ENCODE assay signal across 26 cellular contexts in the genomic region with DNA sequence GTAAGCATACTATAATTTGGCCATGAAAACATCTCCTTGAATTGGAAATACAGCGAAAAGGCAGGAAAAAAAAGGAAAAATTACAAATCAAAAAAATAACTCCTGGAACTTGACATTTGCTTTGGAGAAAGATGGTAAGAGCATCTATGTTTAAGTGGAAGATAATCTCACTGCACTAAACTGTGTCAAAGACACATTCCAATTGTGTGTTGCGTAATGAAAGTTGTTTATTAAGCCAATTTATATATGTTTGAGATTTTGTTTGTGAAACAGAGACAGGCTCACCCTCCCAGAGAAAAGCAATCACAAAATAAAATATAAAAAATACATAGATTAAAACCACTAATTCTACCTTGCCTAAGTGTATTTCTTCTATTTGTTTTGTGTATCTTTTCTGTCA.
"Had no signal": no experiment of that assay in that cellular context is flagged by ENCODE, and none has a peak within 500 bp of the region (broad histone marks: within the 10 kb centered on the region; RNA-seq: fewer than 3 reads in every experiment).

No MANE protein-coding gene starts in this region.

- H3K9me3 ChIP-seq: colonic mucosa, esophagus muscularis mucosa, esophagus squamous epithelium, gastrocnemius medialis, gastroesophageal sphincter, heart left ventricle, heart right ventricle had no signal

- DNase-seq: colonic mucosa; cortex of kidney; dermis blood vessel endothelial cell; dorsolateral prefrontal cortex; effector CD4-positive, alpha-beta T cell; effector CD8-positive, alpha-beta T cell; effector memory CD4-positive, alpha-beta T cell; effector memory CD8-positive, alpha-beta T cell; endodermal cell; erythroblast; esophagus squamous epithelium; foreskin fibroblast; foreskin keratinocyte; foreskin melanocyte; gastrocnemius medialis; glutamatergic neuron; head of caudate nucleus; heart left ventricle; heart right ventricle had no signal

- H3K4me3 ChIP-seq: colonic mucosa, coronary artery, dorsolateral prefrontal cortex, esophagus muscularis mucosa, esophagus squamous epithelium, gastrocnemius medialis, gastroesophageal sphincter, heart left ventricle, heart right ventricle, hepatocyte had no signal

- FAIRE-seq: endothelial cell of umbilical vein had no signal

- H3K27me3 ChIP-seq: colonic mucosa, dorsolateral prefrontal cortex, esophagus muscularis mucosa, foreskin keratinocyte, gastrocnemius medialis, hepatocyte had no signal

- H3K4me2 ChIP-seq: hepatocyte had no signal

- H3K36me3 ChIP-seq: colonic mucosa, esophagus muscularis mucosa, esophagus squamous epithelium, gastrocnemius medialis, gastroesophageal sphincter, heart left ventricle, heart right ventricle had no signal

- ATAC-seq: effector memory CD8-positive, alpha-beta T cell; esophagus mucosa; foreskin keratinocyte; gastrocnemius medialis; gastroesophageal sphincter; heart left ventricle; heart right ventricle had no signal

- H3K4me1 ChIP-seq: colonic mucosa, esophagus muscularis mucosa, esophagus squamous epithelium, foreskin keratinocyte, gastrocnemius medialis, gastroesophageal sphincter, heart left ventricle, heart right ventricle had no signal

- H3K27ac ChIP-seq: colonic mucosa, coronary artery, dorsolateral prefrontal cortex, epithelial cell of prostate, esophagus muscularis mucosa, esophagus squamous epithelium, foreskin keratinocyte, gastrocnemius medialis, gastroesophageal sphincter, heart left ventricle, heart right ventricle, hepatocyte had no signal

- H3K79me2 ChIP-seq: hepatocyte had no signal

- H2AFZ ChIP-seq: hepatocyte had no signal
